ENCODE assay signal across 10 cellular contexts in genomic region chr13:110444226-110444653, GRCh38.
A peak's percentile ranks its signal among the peaks of the same experiment; 100 is the strongest.
DNase-seq lines count a peak whose midpoint lies in the region; ATAC-seq and TF ChIP-seq lines count a peak whose summit lies in the region.
"Had no signal": no experiment of that assay in that cellular context is flagged by ENCODE, and none has a peak within 500 bp of the region (broad histone marks: within the 10 kb centered on the region; RNA-seq: fewer than 3 reads in every experiment).

No MANE protein-coding gene starts in this region.

- no peak overlapping the region for H3K4me3 ChIP-seq in thoracic aorta

- peaks cover 58% of the 10 kb centered on the region for H3K36me3 ChIP-seq in thoracic aorta

- peaks cover 7 to 25% of the 10 kb centered on the region in 2 donors for H3K4me1 ChIP-seq in thoracic aorta (ENCODE audit: control insufficient read depth in 1 of 2, low read depth in 2 of 2)

- peak overlapping the region; percentile 86 for H3K27ac Mint-ChIP-seq in chondrocyte (ENCODE audit: unreplicated experiment)

- H3K4me1 Mint-ChIP-seq in chondrocyte (ENCODE audit: low read depth): peaks cover 88% of the 10 kb centered on the region
- H3K4me1 Mint-ChIP-seq: central memory CD8-positive, alpha-beta T cell had no signal

- H3K27ac ChIP-seq in thoracic aorta: peak overlapping the region; percentile 73 to 78
- H3K27ac ChIP-seq: KMS-11 had no signal

- peak; percentile 66 for TF ChIP-seq CTCF in chondrocyte (IDR thresholded peaks at IDR 0.05)
- no peak for TF ChIP-seq CTCF in thoracic aorta (IDR thresholded peaks at IDR 0.05)

- no peaks in the 10 kb centered on the region for H3K9me3 ChIP-seq in thoracic aorta

- no peaks in the 10 kb centered on the region for H3K9me3 Mint-ChIP-seq in chondrocyte (ENCODE audit: low read depth)
- H3K9me3 Mint-ChIP-seq: central memory CD8-positive, alpha-beta T cell had no signal

- DNase-seq in NCI-H510A treated with DMSO at 0.1 percent for 48 hours (lab: John Stamatoyannopoulos, UW) (peak; percentile 63), NCI-H510A (lab: John Stamatoyannopoulos, UW) (no peak), chondrocyte (ENCODE audit: low spot score) (no peak), thoracic aorta (ENCODE audit: low spot score) (no peak), foreskin melanocyte (no peak), mucosa of gallbladder (ENCODE audit: low spot score) (no peak)
- no peak for DNase-seq in activated T-cell treated with anti-CD3 and anti-CD28 coated beads, Interleukin-2, amount 50 U/mL, for 48 hours

- no peak overlapping the region for H3K4me3 Mint-ChIP-seq in chondrocyte (ENCODE audit: unreplicated experiment)
- H3K4me3 Mint-ChIP-seq: central memory CD8-positive, alpha-beta T cell had no signal

- ATAC-seq in HG03469 (IDR thresholded peaks at IDR 0.05; ENCODE audit: unreplicated experiment) (peak; percentile 40), thoracic aorta (ENCODE audit: insufficient number of reproducible peaks, low FRiP score, low read depth) (peak; percentile 11)

- no peaks in the 10 kb centered on the region for H3K27me3 Mint-ChIP-seq in chondrocyte (ENCODE audit: low read depth)

- H3K27me3 ChIP-seq in thoracic aorta (replicated peaks; ENCODE audit: insufficient read depth): no peaks in the 10 kb centered on the region

- H3K36me3 Mint-ChIP-seq in chondrocyte (ENCODE audit: low read depth): peaks cover 56% of the 10 kb centered on the region
